Comparison of ENCODE assay signal across 12 cellular contexts in the genomic region with DNA sequence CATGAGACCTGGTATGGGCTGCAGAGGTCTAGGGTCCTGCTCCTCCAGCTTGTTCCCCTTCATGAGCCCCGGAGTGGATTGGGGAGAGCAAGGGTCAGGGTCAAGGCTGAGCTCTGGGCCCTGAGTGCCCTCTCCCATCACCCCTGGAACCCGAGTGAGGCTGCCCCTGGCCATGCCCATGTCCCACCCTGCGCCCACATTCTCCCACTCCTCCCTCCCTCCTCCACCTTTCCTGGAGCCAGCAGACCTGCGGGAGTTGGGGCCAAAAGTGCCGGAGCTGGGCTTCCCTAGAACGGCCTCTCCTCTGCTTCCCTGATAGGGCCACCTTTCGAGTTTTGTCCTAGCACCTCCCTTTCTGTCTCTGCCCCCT. TPM values are rescaled to one million over a fixed set of nuclear protein-coding genes. Genes with fewer than 3 reads are reported as not detected.
DNase-seq lines count a peak whose midpoint lies in the region; ATAC-seq and TF ChIP-seq lines count a peak whose summit lies in the region.
"Had no signal": no experiment of that assay in that cellular context is flagged by ENCODE, and none has a peak within 500 bp of the region (broad histone marks: within the 10 kb centered on the region; RNA-seq: fewer than 3 reads in every experiment).

No MANE protein-coding gene starts in this region.

- H3K4me1 ChIP-seq in NT2/D1 (ENCODE audit: insufficient read depth, insufficient read length) (peaks cover 50% of the 10 kb centered on the region), colonic mucosa (peaks cover 16% of the 10 kb centered on the region), lung (ENCODE audit: control insufficient read depth in 2 of 2, insufficient read depth in 2 of 2, low read length in 2 of 2) (peaks cover 0 to 19% of the 10 kb centered on the region in 2 donors), tibial artery (peaks cover 0 to 44% (median 34%) of the 10 kb centered on the region in 4 donors)

- H3K4me1 Mint-ChIP-seq in T-cell: peaks cover 28 to 44% (median 33%) of the 10 kb centered on the region in 3 donors
- peaks cover 35% of the 10 kb centered on the region for H3K4me1 Mint-ChIP-seq in CD4-positive, alpha-beta T cell (ENCODE audit: low read depth)
- H3K4me1 Mint-ChIP-seq: activated B cell treated with CpG ODN at 0.5 μM for 24 hours had no signal

- no peaks in the 10 kb centered on the region for H3K9me3 Mint-ChIP-seq in T-cell
- H3K9me3 Mint-ChIP-seq in CD4-positive, alpha-beta T cell: no peaks in the 10 kb centered on the region
- H3K9me3 Mint-ChIP-seq: activated B cell treated with CpG ODN at 0.5 μM for 24 hours, memory B cell had no signal

- H3K36me3 ChIP-seq in NT2/D1 (ENCODE audit: insufficient read depth, insufficient read length, low read length) (no peaks in the 10 kb centered on the region), colonic mucosa (no peaks in the 10 kb centered on the region), lung (ENCODE audit: control insufficient read depth in 2 of 2, insufficient read depth in 2 of 2, low read length in 2 of 2) (no peaks in the 10 kb centered on the region), tibial artery (no peaks in the 10 kb centered on the region)

- TF ChIP-seq CTCF in colonic mucosa (IDR thresholded peaks at IDR 0.05) (no peak), lung (IDR thresholded peaks at IDR 0.05; ENCODE audit: control extremely low read depth, extremely low read depth) (no peak), tibial artery (IDR thresholded peaks at IDR 0.05) (no peak)
- no peak for TF ChIP-seq CTCF in CD4-positive, alpha-beta T cell (IDR thresholded peaks at IDR 0.05)

- POLR2A ChIA-PET in T-cell (lab: Charles Lee): interaction anchor here in 1 of 2 donors (0.6 kb wide), 1 partner anchor 9 kb away, joined by 3 read pairs; the partner anchor contains the start of gene LTBR
- POLR2A ChIA-PET in CD4-positive, alpha-beta T cell (lab: Charles Lee): interaction anchor here (0.8 kb wide), 1 partner anchor 38 kb away, joined by 3 read pairs; no protein-coding TSS in a partner anchor

- no peak overlapping the region for H3K4me3 Mint-ChIP-seq in T-cell
- no peak overlapping the region for H3K4me3 Mint-ChIP-seq in CD4-positive, alpha-beta T cell
- H3K4me3 Mint-ChIP-seq: activated B cell treated with CpG ODN at 0.5 μM for 24 hours, memory B cell had no signal

- DNase-seq in NT2/D1 (ENCODE audit: low read depth, low spot score) (no peak), colonic mucosa (no peak), lung (ENCODE audit: low spot score) (no peak), tibial artery (no peak), T-cell (no peak), SIG-M5 treated with dmso at 0.1 percent for 504 hours (lab: John Stamatoyannopoulos, UW; ENCODE audit: unreplicated experiment) (no peak)
- no peak for DNase-seq in CD4-positive, alpha-beta T cell
- DNase-seq: activated B cell treated with CpG ODN at 0.5 μM for 24 hours, foreskin keratinocyte, Kasumi-1 had no signal

- peak overlapping the region; percentile 91 for H3K27ac ChIP-seq in colonic mucosa
- peak overlapping the region in 1 of 2 donors; percentile 89 for H3K27ac ChIP-seq in lung (ENCODE audit: low read depth in 1 of 2, low read length in 1 of 2)
- H3K27ac ChIP-seq in tibial artery: peak overlapping the region; percentile 49 to 69
- no peak overlapping the region for H3K27ac ChIP-seq in CD4-positive, alpha-beta T cell (ENCODE audit: low read depth, low read length)
- H3K27ac ChIP-seq: foreskin keratinocyte had no signal

- intact Hi-C loops in colonic mucosa (cut with DNase I) (loop anchor here (5.0 kb wide), 1 partner anchor 37 kb away; no protein-coding TSS in a partner anchor), tibial artery (cut with DNase I; ENCODE audit: low total_unique reads) (no loop called here)
- intact Hi-C loops in CD4-positive, alpha-beta T cell (cut with DNase I, micrococcal nuclease): loop anchor here in 1 of 2 experiments (5.0 kb wide), 1 partner anchor 38 kb away; no protein-coding TSS in a partner anchor

- ATAC-seq in lung (ENCODE audit: insufficient read depth, low FRiP score) (no peak), T-cell (replicated peaks in 1 of 4) (no peak)
- no peak for ATAC-seq in CD4-positive, alpha-beta T cell (ENCODE audit: poor library complexity)
- ATAC-seq: foreskin keratinocyte had no signal

- no peak overlapping the region for H3K27ac Mint-ChIP-seq in T-cell
- no peak overlapping the region for H3K27ac Mint-ChIP-seq in CD4-positive, alpha-beta T cell
- H3K27ac Mint-ChIP-seq: activated B cell treated with CpG ODN at 0.5 μM for 24 hours, memory B cell had no signal

- H3K9ac ChIP-seq in NT2/D1 (ENCODE audit: insufficient read length, low read depth): peak overlapping the region; percentile 75
- peak overlapping the region; percentile 89 for H3K9ac ChIP-seq in colonic mucosa (ENCODE audit: low read depth in 2 of 2, low read length in 2 of 2)

- CTCF ChIA-PET in T-cell (lab: Charles Lee): interaction anchor here in 1 of 2 donors (1.0 kb wide), 1 partner anchor 90 kb away, joined by 6 read pairs; no protein-coding TSS in a partner anchor
- CTCF ChIA-PET in CD4-positive, alpha-beta T cell (lab: Charles Lee): interaction anchor here (0.5 kb wide), 1 partner anchor 15 kb away, joined by 5 read pairs; no protein-coding TSS in a partner anchor

- H3K27me3 Mint-ChIP-seq in T-cell: peaks cover 0 to 2% of the 10 kb centered on the region in 2 donors
- no peaks in the 10 kb centered on the region for H3K27me3 Mint-ChIP-seq in CD4-positive, alpha-beta T cell

- H3K4me3 ChIP-seq in NT2/D1 (ENCODE audit: insufficient read length, low read depth) (peak overlapping the region; percentile 29), colonic mucosa (peak overlapping the region; percentile 34), lung (peak overlapping the region; percentile 9), tibial artery (no peak overlapping the region)

- WGBS in lung, 2 donors: 71 to 81% methylated on average over 7 of the region's 7 CpGs

- no peaks in the 10 kb centered on the region for H3K36me3 Mint-ChIP-seq in T-cell
- no peaks in the 10 kb centered on the region for H3K36me3 Mint-ChIP-seq in CD4-positive, alpha-beta T cell (ENCODE audit: low read depth)
- H3K36me3 Mint-ChIP-seq: memory B cell had no signal

- no peaks in the 10 kb centered on the region for H3K9me3 ChIP-seq in NT2/D1 (ENCODE audit: insufficient read depth, low read length)
- H3K9me3 ChIP-seq in colonic mucosa: no peaks in the 10 kb centered on the region
- no peaks in the 10 kb centered on the region for H3K9me3 ChIP-seq in lung (ENCODE audit: control insufficient read depth in 2 of 2, insufficient read depth in 1 of 2, low read length in 1 of 2)
- H3K9me3 ChIP-seq in tibial artery: no peaks in the 10 kb centered on the region
- H3K9me3 ChIP-seq in CD4-positive, alpha-beta T cell (ENCODE audit: control insufficient read depth, low read length): no peaks in the 10 kb centered on the region

- H3K27me3 ChIP-seq in NT2/D1 (ENCODE audit: insufficient read depth, insufficient read length): peaks cover 14% of the 10 kb centered on the region
- H3K27me3 ChIP-seq in colonic mucosa: no peaks in the 10 kb centered on the region
- H3K27me3 ChIP-seq in lung (ENCODE audit: control insufficient read depth, insufficient read depth): no peaks in the 10 kb centered on the region
- H3K27me3 ChIP-seq in tibial artery: no peaks in the 10 kb centered on the region
- no peaks in the 10 kb centered on the region for H3K27me3 ChIP-seq in CD4-positive, alpha-beta T cell (ENCODE audit: control insufficient read depth, insufficient read depth, low read length)
- H3K27me3 ChIP-seq: foreskin keratinocyte had no signal

RNA-seq across cellular contexts. Expression of gene SCNN1A, which starts 0.6 kb away (rescaled TPM):
- total RNA-seq in colonic mucosa: 100 to 1,000 TPM; 158 to 188 TPM
- 100 to 1,000 TPM; 122 to 312 TPM for total RNA-seq in lung
- 100 to 1,000 TPM in 1 of 2 donors, 10 to 100 TPM in 1; 86.6 to 129 TPM for polyA plus RNA-seq in lung
- 1 to 10 TPM; 1.0 to 3.4 (median 2.6) TPM for total RNA-seq in T-cell
- 1 to 10 TPM; 1.1 to 2.0 TPM for total RNA-seq in CD4-positive, alpha-beta T cell
- total RNA-seq: activated B cell treated with CpG ODN at 0.5 μM for 24 hours, cerebellum had no signal

RNA-seq across cellular contexts. Expression of gene LTBR, which starts 9.2 kb away (rescaled TPM):
- 100 to 1,000 TPM in 1 of 2 donors, 10 to 100 TPM in 1; 84.8 to 129 TPM for total RNA-seq in colonic mucosa
- 100 to 1,000 TPM in 1 of 2 donors, 10 to 100 TPM in 1; 52.6 to 134 TPM for total RNA-seq in lung
- polyA plus RNA-seq in lung: 100 to 1,000 TPM; 111 to 134 TPM
- total RNA-seq in T-cell: 1 to 10 TPM in 2 of 5 donors, under 1 TPM in 2, not detected in 1; 0.56 to 1.6 (median 1.2) TPM
- total RNA-seq in CD4-positive, alpha-beta T cell: under 1 TPM; 0.38 to 0.67 TPM

RNA-seq across cellular contexts. Expression of gene TNFRSF1A, which starts 32.9 kb away (rescaled TPM):
- total RNA-seq in colonic mucosa (100 to 1,000 TPM; 116 to 164 TPM), lung (100 to 1,000 TPM; 175 to 184 TPM), T-cell (10 to 100 TPM; 32.3 to 88.0 (median 86.5) TPM)
- polyA plus RNA-seq in lung: 100 to 1,000 TPM in 1 of 2 donors, 10 to 100 TPM in 1; 81.6 to 182 TPM
- 10 to 100 TPM; 16.3 to 19.2 TPM for total RNA-seq in CD4-positive, alpha-beta T cell
- total RNA-seq: activated B cell treated with CpG ODN at 0.5 μM for 24 hours had no signal

Comparison
In these comparisons a context has a peak if more than half of its experiments do, and no peak if none do; other contexts are left out.
1. H3K4me3 ChIP-seq: peak in NT2/D1 (single experiment), colonic mucosa (single experiment) and lung (single experiment); none in tibial artery (0 of 2).
2. RNA of gene SCNN1A, which starts 0.6 kb away (total RNA-seq): 122 to 312 TPM in lung and 158 to 188 TPM in colonic mucosa; 1.0 to 3.4 TPM in T-cell and 1.1 to 2.0 TPM in CD4-positive, alpha-beta T cell; every median in the first group is over 10 times any median in the second.
3. RNA of gene LTBR, which starts 9.2 kb away (total RNA-seq): 52.6 to 134 TPM in lung and 84.8 to 129 TPM in colonic mucosa; 0.56 to 1.6 TPM in T-cell and 0.38 to 0.67 TPM in CD4-positive, alpha-beta T cell; every median in the first group is over 10 times any median in the second.